Comparison of ENCODE assay signal across 12 cellular contexts in genomic region chr10:3764626-3765375, GRCh38. TPM values are rescaled to one million over a fixed set of nuclear protein-coding genes. Genes with fewer than 3 reads are reported as not detected.
DNase-seq lines count a peak whose midpoint lies in the region; ATAC-seq and TF ChIP-seq lines count a peak whose summit lies in the region.
"Had no signal": no experiment of that assay in that cellular context is flagged by ENCODE, and none has a peak within 500 bp of the region (broad histone marks: within the 10 kb centered on the region; RNA-seq: fewer than 3 reads in every experiment).

No MANE protein-coding gene starts in this region.

- peaks cover 0 to 5% (median 0%) of the 10 kb centered on the region in 3 donors for H3K27me3 Mint-ChIP-seq in immature natural killer cell (ENCODE audit: low read depth in 3 of 3)

- peak overlapping the region in 5 of 6 donors; percentile 0 to 74 (median 37) for H3K27ac Mint-ChIP-seq in immature natural killer cell

- no peak for ATAC-seq in HG03457 (IDR thresholded peaks at IDR 0.05; ENCODE audit: unreplicated experiment)
- no peak for ATAC-seq in HG03378 (IDR thresholded peaks at IDR 0.05; ENCODE audit: unreplicated experiment)

- H3K4me3 ChIP-seq in Jurkat, Clone E6-1 (ENCODE audit: low read length): no peak overlapping the region
- H3K4me3 ChIP-seq: ascending aorta, SJSA1 had no signal

- H3K9me3 Mint-ChIP-seq in immature natural killer cell: no peaks in the 10 kb centered on the region

- DNase-seq in AML-193 (lab: John Stamatoyannopoulos, UW) (peak; percentile 32 to 35), immature natural killer cell (no peak), NCI-H2171 treated with DMSO at 0.1 percent for 48 hours (lab: John Stamatoyannopoulos, UW) (no peak), HEK293T (ENCODE audit: extremely low spot score) (no peak)
- peak; percentile 35 for DNase-seq in Jurkat, Clone E6-1 (ENCODE audit: low read depth, low spot score)
- DNase-seq in activated CD4-positive, alpha-beta T cell treated with anti-CD3 and anti-CD28 coated beads, Interleukin-2, amount 50 U/mL, for 48 hours: peak; percentile 36 to 49
- DNase-seq: glutamatergic neuron, occipital lobe had no signal

- H3K4me3 Mint-ChIP-seq in immature natural killer cell: peak overlapping the region; percentile 19 to 67 (median 66)

- CTCF ChIA-PET in HEK293T (lab: Yijun Ruan, JAX): interaction anchor here (1.3 kb wide), 1 partner anchor 9 kb away, joined by 3 read pairs; no protein-coding TSS in a partner anchor

- peaks cover 40 to 45% of the 10 kb centered on the region in 2 donors for H3K4me1 Mint-ChIP-seq in immature natural killer cell

- POLR2A ChIA-PET in HEK293T (lab: Yijun Ruan, JAX): interaction anchor here (0.9 to 1.2 kb wide), 2 partner anchors 10 to 21 kb away, joined by 3 to 4 read pairs; partner anchors contain the start of gene KLF6

- H3K36me3 Mint-ChIP-seq in immature natural killer cell: no peaks in the 10 kb centered on the region

TF ChIP-seq in HEK293T, 16 proteins besides CTCF, POLR2A, EP300 and RAD21:
- TF ChIP-seq SP1 (IDR thresholded peaks at IDR 0.05) (no peak), L3MBTL2 (conservative IDR thresholded peaks at IDR 0.05) (no peak), FOXA1 (IDR thresholded peaks at IDR 0.05) (no peak), ARNT (IDR thresholded peaks at IDR 0.05) (no peak), FOXK2 (IDR thresholded peaks at IDR 0.05) (no peak)

RNA-seq across cellular contexts. Expression of gene KLF6, which starts 20.2 kb away (rescaled TPM):
- 11.3 TPM for polyA plus RNA-seq in Jurkat, Clone E6-1 (2012; ENCODE audit: insufficient read depth, insufficient read length)
- polyA plus RNA-seq in immature natural killer cell: 100 to 1,000 TPM; 343 to 423 (median 353) TPM

Comparison
In these comparisons a context has a peak if more than half of its experiments do, and no peak if none do; other contexts are left out.
1. DNase-seq: peak in AML-193 (2 of 2), Jurkat, Clone E6-1 (single experiment) and activated CD4-positive, alpha-beta T cell treated with anti-CD3 and anti-CD28 coated beads, Interleukin-2, amount 50 U/mL, for 48 hours (2 of 2); none in immature natural killer cell (0 of 3), NCI-H2171 treated with DMSO at 0.1 percent for 48 hours (single experiment) and HEK293T (single experiment).